8 cellular contexts compared by ENCODE assay signal in genomic region chr16:82456683-82457082, GRCh38.
DNase-seq lines count a peak whose midpoint lies in the region; ATAC-seq and TF ChIP-seq lines count a peak whose summit lies in the region.
"Had no signal": no experiment of that assay in that cellular context is flagged by ENCODE, and none has a peak within 500 bp of the region (broad histone marks: within the 10 kb centered on the region; RNA-seq: fewer than 3 reads in every experiment).

No MANE protein-coding gene starts in this region.

- H3K36me3 ChIP-seq in RWPE2 (ENCODE audit: low read depth): no peaks in the 10 kb centered on the region

- H3K27ac ChIP-seq in RWPE2 (ENCODE audit: poor library complexity, severe bottlenecking): no peak overlapping the region

- TF ChIP-seq CTCF in RWPE2 (IDR thresholded peaks at IDR 0.05; ENCODE audit: poor library complexity, severe bottlenecking) (peak; percentile 87), cardiac fibroblast (IDR thresholded peaks at IDR 0.05; ENCODE audit: low read depth, low read length) (peak; percentile 72)

- no peaks in the 10 kb centered on the region for H3K36me3 Mint-ChIP-seq in stimulated activated effector memory CD8-positive, alpha-beta T cell treated with anti-CD3 and anti-CD28 coated beads, Interleukin-12 subunit alpha, Interleukin-12 subunit beta, amount 100 ng/mL, for 72 hours

- no peaks in the 10 kb centered on the region for H3K4me1 ChIP-seq in RWPE2 (ENCODE audit: insufficient read depth, poor library complexity, severe bottlenecking)

- DNase-seq in EL (peak; percentile 50), HuH-7 (ENCODE audit: low spot score) (peak; percentile 70), RWPE2 (ENCODE audit: low spot score) (no peak), cardiac fibroblast (ENCODE audit: low read depth in 2 of 2) (peak; percentile 54 to 61), left lobe of liver (ENCODE audit: low spot score) (peak; percentile 47)
- DNase-seq in stimulated activated effector memory CD8-positive, alpha-beta T cell treated with anti-CD3 and anti-CD28 coated beads, Interleukin-12 subunit alpha, Interleukin-12 subunit beta, amount 100 ng/mL, for 72 hours (ENCODE audit: low spot score in 2 of 2): peak; percentile 30 to 59

- H3K4me3 Mint-ChIP-seq in stimulated activated effector memory CD8-positive, alpha-beta T cell treated with anti-CD3 and anti-CD28 coated beads, Interleukin-12 subunit alpha, Interleukin-12 subunit beta, amount 100 ng/mL, for 72 hours: peak overlapping the region; percentile 35
- H3K4me3 Mint-ChIP-seq: dendritic cell treated with granulocyte-macrophage colony-stimulating factor and Interleukin-4, amounts not matched to agents 40 ng/mL and 50 ng/mL, for 4 days had no signal

- peaks cover 40% of the 10 kb centered on the region for H3K4me1 Mint-ChIP-seq in stimulated activated effector memory CD8-positive, alpha-beta T cell treated with anti-CD3 and anti-CD28 coated beads, Interleukin-12 subunit alpha, Interleukin-12 subunit beta, amount 100 ng/mL, for 72 hours

- H3K27me3 ChIP-seq in RWPE2 (ENCODE audit: insufficient read depth, poor library complexity, severe bottlenecking): peaks cover 18% of the 10 kb centered on the region

- H3K27ac Mint-ChIP-seq in stimulated activated effector memory CD8-positive, alpha-beta T cell treated with anti-CD3 and anti-CD28 coated beads, Interleukin-12 subunit alpha, Interleukin-12 subunit beta, amount 100 ng/mL, for 72 hours: peak overlapping the region; percentile 33
- H3K27ac Mint-ChIP-seq: dendritic cell treated with granulocyte-macrophage colony-stimulating factor and Interleukin-4, amounts not matched to agents 40 ng/mL and 50 ng/mL, for 4 days had no signal

- H3K9me3 Mint-ChIP-seq in stimulated activated effector memory CD8-positive, alpha-beta T cell treated with anti-CD3 and anti-CD28 coated beads, Interleukin-12 subunit alpha, Interleukin-12 subunit beta, amount 100 ng/mL, for 72 hours: no peaks in the 10 kb centered on the region
- H3K9me3 Mint-ChIP-seq: dendritic cell treated with granulocyte-macrophage colony-stimulating factor and Interleukin-4, amounts not matched to agents 40 ng/mL and 50 ng/mL, for 4 days had no signal

- ATAC-seq in GM21360 (IDR thresholded peaks at IDR 0.05; ENCODE audit: unreplicated experiment) (peak; percentile 95), RWPE2 (ENCODE audit: low read depth) (peak; percentile 88), left lobe of liver (peak; percentile 99)
- peak; percentile 66 for ATAC-seq in stimulated activated effector memory CD8-positive, alpha-beta T cell treated with anti-CD3 and anti-CD28 coated beads, Interleukin-12 subunit alpha, Interleukin-12 subunit beta, amount 100 ng/mL, for 72 hours

- H3K4me3 ChIP-seq in RWPE2 (ENCODE audit: severe bottlenecking) (no peak overlapping the region), cardiac fibroblast (replicated peaks in 1 of 2; ENCODE audit: low read depth in 2 of 2, low read length in 2 of 2) (no peak overlapping the region)

- H3K9me3 ChIP-seq in RWPE2 (ENCODE audit: severe bottlenecking): no peaks in the 10 kb centered on the region
